In the genomic region with DNA sequence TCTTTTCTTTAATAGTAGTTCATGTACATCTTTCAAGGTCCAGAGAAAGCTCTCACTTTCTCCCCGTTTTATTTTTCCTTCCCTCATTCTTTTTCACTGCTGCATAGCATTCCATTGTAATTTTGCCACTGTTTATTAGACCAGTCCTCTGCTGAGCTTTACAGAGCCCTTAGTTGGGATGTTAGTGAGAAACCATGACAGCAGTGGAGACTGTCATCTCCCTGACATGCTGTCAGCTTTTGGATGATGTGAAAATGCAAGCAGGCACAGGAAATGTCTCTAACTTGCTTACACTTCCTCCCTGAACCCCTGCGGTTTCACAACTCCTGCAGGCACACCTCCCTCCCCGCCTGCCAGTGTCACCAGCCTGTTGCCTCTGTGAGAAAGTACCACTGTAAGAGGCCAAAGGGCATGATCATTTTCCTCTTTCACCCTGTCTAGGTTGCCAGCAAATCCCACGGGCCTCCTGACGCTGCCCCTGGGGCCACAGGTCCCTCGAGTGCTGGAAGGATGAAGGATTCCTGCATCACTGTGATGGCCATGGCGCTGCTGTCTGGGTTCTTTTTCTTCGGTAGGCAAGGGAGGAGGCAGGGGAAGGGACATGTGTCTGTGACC, we compare ENCODE assay signal across 9 cellular contexts. TPM values are rescaled to one million over a fixed set of nuclear protein-coding genes. Genes with fewer than 3 reads are reported as not detected.
A peak's percentile ranks its signal among the peaks of the same experiment; 100 is the strongest.
DNase-seq lines count a peak whose midpoint lies in the region; ATAC-seq and TF ChIP-seq lines count a peak whose summit lies in the region.
"Had no signal": no experiment of that assay in that cellular context is flagged by ENCODE, and none has a peak within 500 bp of the region (broad histone marks: within the 10 kb centered on the region; RNA-seq: fewer than 3 reads in every experiment).

Gene ITGAL (plus strand): TSS at position 415 of the 615 bp plus-strand sequence. CDS start 96 bp downstream, at position 511.

- WGBS in adrenal gland, 4 donors: 46 to 60% (median 52%) methylated on average over 6 to 8 of the region's 8 CpGs

- CTCF ChIA-PET in Calu3 (lab: Charles Lee): interaction anchor here (1.2 kb wide), 1 partner anchor 99 kb away, joined by 3 read pairs; the partner anchor contains the start of gene ZNF688

- no peak within 1 kb of the TSS for H3K27ac Mint-ChIP-seq in Calu3 (ENCODE audit: unreplicated experiment)

- peaks cover 43% of the 10 kb centered on the region for H3K27me3 Mint-ChIP-seq in Calu3 (ENCODE audit: unreplicated experiment)

- TF ChIP-seq POLR2A in adrenal gland (IDR thresholded peaks at IDR 0.05): no peak

- no peaks in the 10 kb centered on the region for H3K36me3 ChIP-seq in adrenal gland (replicated peaks in 1 of 2)

- no peak within 1 kb of the TSS for H3K27ac ChIP-seq in adrenal gland

- H3K4me3 Mint-ChIP-seq in Calu3 (ENCODE audit: low read depth, unreplicated experiment): no peak within 1 kb of the TSS

- TF ChIP-seq CTCF in adrenal gland (IDR thresholded peaks at IDR 0.05): no peak
- TF ChIP-seq CTCF in Calu3 (IDR thresholded peaks at IDR 0.05; ENCODE audit: unreplicated experiment): no peak
- TF ChIP-seq CTCF in omental fat pad (IDR thresholded peaks at IDR 0.05): no peak

- DNase-seq in T-helper 2 cell (peak; percentile 35 to 98 (median 68)), adrenal gland (peak; percentile 22 to 67 (median 34)), sciatic nerve (ENCODE audit: low spot score) (no peak), Calu3 (no peak), omental fat pad (ENCODE audit: low spot score) (no peak), NCI-H2029 treated with DMSO at 0.1 percent for 48 hours (lab: John Stamatoyannopoulos, UW) (no peak)

- no peaks in the 10 kb centered on the region for H3K4me1 Mint-ChIP-seq in Calu3 (ENCODE audit: low read depth, unreplicated experiment)

- ATAC-seq in GM18498 (IDR thresholded peaks at IDR 0.05; ENCODE audit: unreplicated experiment): peak; percentile 66
- ATAC-seq in HG03045 (IDR thresholded peaks at IDR 0.05; ENCODE audit: unreplicated experiment): peak; percentile 36
- ATAC-seq in sciatic nerve: peak; percentile 65
- no peak for ATAC-seq in omental fat pad (ENCODE audit: low FRiP score)

- H3K27me3 ChIP-seq in adrenal gland: peaks cover 8% of the 10 kb centered on the region

- H3K4me3 ChIP-seq in adrenal gland: no peak within 1 kb of the TSS

- no peaks in the 10 kb centered on the region for H3K9me3 Mint-ChIP-seq in Calu3 (ENCODE audit: low read depth, unreplicated experiment)

- BruUV-seq in Calu3 (replicated peaks; lab: Mats Ljungman, UMichigan): no TSS peak

- no peaks in the 10 kb centered on the region for H3K4me1 ChIP-seq in adrenal gland (replicated peaks in 1 of 2)

- intact Hi-C loops in adrenal gland (cut with DNase I) (no loop called here), sciatic nerve (cut with DNase I) (no loop called here), Calu3 (cut with micrococcal nuclease; ENCODE audit: unreplicated experiment) (no loop called here)

- H3K36me3 Mint-ChIP-seq in Calu3 (ENCODE audit: insufficient read depth, unreplicated experiment): no peaks in the 10 kb centered on the region

- no peaks in the 10 kb centered on the region for H3K9me3 ChIP-seq in adrenal gland (replicated peaks in 1 of 3)

RNA-seq across cellular contexts. Expression of gene ITGAL, which starts in this region (rescaled TPM):
- total RNA-seq in adrenal gland (10 to 100 TPM in 1 of 8 donors, 1 to 10 TPM in 7; 3.0 to 14.7 (median 5.0) TPM), sciatic nerve (14.5 TPM), Calu3 (2022) (not detected in 2 replicates), omental fat pad (10 to 100 TPM in 1 of 4 donors, 1 to 10 TPM in 3; 1.5 to 20.2 (median 6.3) TPM)
- polyA plus RNA-seq in adrenal gland: 10 to 100 TPM in 1 of 3 donors, 1 to 10 TPM in 2; 2.1 to 10.6 (median 2.6) TPM
- total RNA-seq: fibroblast of villous mesenchyme had no signal

Comparison
In these comparisons a context has a peak if more than half of its experiments do, and no peak if none do; other contexts are left out.
1. DNase-seq: peak in T-helper 2 cell (5 of 5) and adrenal gland (7 of 7); none in sciatic nerve (single experiment), Calu3 (single experiment), omental fat pad (single experiment) and NCI-H2029 treated with DMSO at 0.1 percent for 48 hours (single experiment).